Comparison of ENCODE assay signal across 20 cellular contexts in the genomic region with DNA sequence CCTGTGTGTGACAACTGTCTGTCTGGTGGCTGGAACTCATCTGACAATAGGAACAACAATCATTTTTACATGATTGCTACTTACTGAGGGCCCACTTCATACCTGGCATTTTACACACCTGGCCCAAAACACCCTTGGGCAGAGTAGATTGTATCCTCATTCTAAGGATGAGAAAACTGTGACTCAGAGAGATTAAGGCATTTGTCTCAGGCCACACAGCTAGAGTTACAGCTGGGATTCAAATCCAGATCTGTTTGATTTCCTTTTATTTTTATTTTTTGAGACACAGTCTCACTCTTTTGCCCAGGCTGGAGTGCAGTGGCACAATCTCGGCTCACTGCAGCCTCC.
DNase-seq lines count a peak whose midpoint lies in the region; ATAC-seq, FAIRE-seq and TF ChIP-seq lines count a peak whose summit lies in the region.
"Had no signal": no experiment of that assay in that cellular context is flagged by ENCODE, and none has a peak within 500 bp of the region (broad histone marks: within the 10 kb centered on the region; RNA-seq: fewer than 3 reads in every experiment).

No MANE protein-coding gene starts in this region.

- peaks cover 4% of the 10 kb centered on the region for H3K9me1 ChIP-seq in keratinocyte (ENCODE audit: control insufficient read depth, extremely low read depth, insufficient read depth, low read length)

- no peak overlapping the region for H3K4me3 Mint-ChIP-seq in activated CD8-positive, alpha-beta T cell treated with anti-CD3 and anti-CD28 coated beads, Interleukin-2, amount 10 ng/mL, durations not matched to agents 7 days and 5 days
- H3K4me3 Mint-ChIP-seq in activated CD8-positive, alpha-beta T cell treated with anti-CD3 and anti-CD28 coated beads for 36 hours, result no peak overlapping the region
- H3K4me3 Mint-ChIP-seq: B cell; CD4-positive, alpha-beta T cell; CD8-positive, alpha-beta T cell had no signal

- no peak for ATAC-seq in activated CD8-positive, alpha-beta T cell treated with anti-CD3 and anti-CD28 coated beads, Interleukin-2, amount 10 ng/mL, durations not matched to agents 7 days and 5 days
- ATAC-seq in activated CD8-positive, alpha-beta T cell treated with anti-CD3 and anti-CD28 coated beads for 36 hours, result no peak
- ATAC-seq in left lung, result no peak
- ATAC-seq: A549; CD8-positive, alpha-beta T cell had no signal

- TF ChIP-seq POLR2A in vagina (IDR thresholded peaks at IDR 0.05), result no peak

- no peaks in the 10 kb centered on the region for H3K27me3 ChIP-seq in keratinocyte (ENCODE audit: control insufficient read depth, extremely low read depth, insufficient read depth, low read length)
- no peaks in the 10 kb centered on the region for H3K27me3 ChIP-seq in left lung
- H3K27me3 ChIP-seq in vagina, result no peaks in the 10 kb centered on the region
- H3K27me3 ChIP-seq: BLaER1 treated with 17β-estradiol and CSF1 and Interleukin-3, amounts not matched to agents 10 nM and 100 nM had no signal

- intact Hi-C loops in activated CD8-positive, alpha-beta T cell treated with anti-CD3 and anti-CD28 coated beads for 36 hours (cut with micrococcal nuclease), result no loop called here
- intact Hi-C loops in left lung (cut with DNase I) (loop anchor here in 1 of 2 donors (10.0 kb wide), 2 partner anchors 66 to 236 kb away; no protein-coding TSS in a partner anchor), vagina (cut with DNase I) (loop anchor here (10.0 kb wide), 1 partner anchor 86 kb away; no protein-coding TSS in a partner anchor)

- dilution Hi-C loops in keratinocyte (cut with MboI; ENCODE audit: extremely low pct_ligation_motif_present, low sequenced_read_pairs), result no loop called here

- H3K36me3 Mint-ChIP-seq in activated CD8-positive, alpha-beta T cell treated with anti-CD3 and anti-CD28 coated beads, Interleukin-2, amount 10 ng/mL, durations not matched to agents 7 days and 5 days (ENCODE audit: low read depth), result peaks cover 71% of the 10 kb centered on the region
- H3K36me3 Mint-ChIP-seq in activated CD8-positive, alpha-beta T cell treated with anti-CD3 and anti-CD28 coated beads for 36 hours (ENCODE audit: low read depth), result no peaks in the 10 kb centered on the region

- H4K20me1 ChIP-seq in keratinocyte (ENCODE audit: control insufficient read depth, extremely low read depth, insufficient read depth, low read length), result no peaks in the 10 kb centered on the region

- H3K4me1 Mint-ChIP-seq in activated CD8-positive, alpha-beta T cell treated with anti-CD3 and anti-CD28 coated beads, Interleukin-2, amount 10 ng/mL, durations not matched to agents 7 days and 5 days (ENCODE audit: low read depth), result peaks cover 52% of the 10 kb centered on the region
- peaks cover 7% of the 10 kb centered on the region for H3K4me1 Mint-ChIP-seq in activated CD8-positive, alpha-beta T cell treated with anti-CD3 and anti-CD28 coated beads for 36 hours (ENCODE audit: low read depth)

- no peak overlapping the region for H3K9ac ChIP-seq in keratinocyte (ENCODE audit: control insufficient read depth, extremely low read depth, insufficient read depth, low read length)
- H3K9ac ChIP-seq: BLaER1 treated with 17β-estradiol and CSF1 and Interleukin-3, amounts not matched to agents 10 nM and 100 nM had no signal

- DNase-seq in activated CD8-positive, alpha-beta T cell treated with anti-CD3 and anti-CD28 coated beads, Interleukin-2, amount 10 ng/mL, durations not matched to agents 7 days and 5 days, result no peak
- DNase-seq in activated CD8-positive, alpha-beta T cell treated with anti-CD3 and anti-CD28 coated beads for 36 hours, result no peak
- no peak for DNase-seq in keratinocyte (ENCODE audit: low read depth, low spot score)
- DNase-seq in left lung, result no peak
- DNase-seq in vagina (ENCODE audit: extremely low spot score in 2 of 2), result no peak
- DNase-seq: AML-193; Caco-2; Calu3; CD4-positive, alpha-beta T cell; CD8-positive, alpha-beta T cell; DMS79 treated with DMSO at 0.1 percent for 48 hours; GF-D8 had no signal

- H3K27ac Mint-ChIP-seq in activated CD8-positive, alpha-beta T cell treated with anti-CD3 and anti-CD28 coated beads, Interleukin-2, amount 10 ng/mL, durations not matched to agents 7 days and 5 days, result peak overlapping the region; percentile 30
- no peak overlapping the region for H3K27ac Mint-ChIP-seq in activated CD8-positive, alpha-beta T cell treated with anti-CD3 and anti-CD28 coated beads for 36 hours
- H3K27ac Mint-ChIP-seq: B cell; CD4-positive, alpha-beta T cell; CD8-positive, alpha-beta T cell had no signal

- no peaks in the 10 kb centered on the region for H3K36me3 ChIP-seq in keratinocyte (ENCODE audit: control insufficient read depth in 2 of 2, extremely low read depth in 1 of 2, insufficient read depth in 2 of 2, low read length in 2 of 2)
- no peaks in the 10 kb centered on the region for H3K36me3 ChIP-seq in left lung
- H3K36me3 ChIP-seq in vagina, result no peaks in the 10 kb centered on the region

- no peaks in the 10 kb centered on the region for H3K9me3 Mint-ChIP-seq in activated CD8-positive, alpha-beta T cell treated with anti-CD3 and anti-CD28 coated beads, Interleukin-2, amount 10 ng/mL, durations not matched to agents 7 days and 5 days (ENCODE audit: insufficient read depth)
- H3K9me3 Mint-ChIP-seq in activated CD8-positive, alpha-beta T cell treated with anti-CD3 and anti-CD28 coated beads for 36 hours, result no peaks in the 10 kb centered on the region
- H3K9me3 Mint-ChIP-seq: CD4-positive, alpha-beta T cell; CD8-positive, alpha-beta T cell had no signal

- CTCF ChIA-PET in activated CD8-positive, alpha-beta T cell treated with anti-CD3 and anti-CD28 coated beads, Interleukin-2, amount 10 ng/mL, durations not matched to agents 7 days and 5 days (lab: Charles Lee), result interaction anchor here (0.8 to 1.5 kb wide), 2 partner anchors 16 to 350 kb away, joined by 3 read pairs; no protein-coding TSS in a partner anchor
- CTCF ChIA-PET in activated CD8-positive, alpha-beta T cell treated with anti-CD3 and anti-CD28 coated beads for 36 hours (lab: Charles Lee), result interaction anchor here (0.8 kb wide), 1 partner anchor 350 kb away, joined by 3 read pairs; no protein-coding TSS in a partner anchor

- H3K27ac ChIP-seq in keratinocyte (ENCODE audit: control insufficient read depth, insufficient read depth, low read length) (peak overlapping the region; percentile 66), left lung (no peak overlapping the region), vagina (no peak overlapping the region)
- H3K27ac ChIP-seq: 22Rv1, A549, C4-2B had no signal

- FAIRE-seq in keratinocyte (lab: Jason Lieb, UNC), result no peak
- FAIRE-seq: A549, D721Med, G401.6, GM19239 had no signal

- TF ChIP-seq CTCF in activated CD8-positive, alpha-beta T cell treated with anti-CD3 and anti-CD28 coated beads for 36 hours (IDR thresholded peaks at IDR 0.05), result no peak
- TF ChIP-seq CTCF in keratinocyte (optimal IDR thresholded peaks at IDR 0.05 in 1 of 3, IDR thresholded peaks at IDR 0.05 in 1 of 3, conservative IDR thresholded peaks at IDR 0.05 in 1 of 3; ENCODE audit: extremely low read depth in 1 of 3, insufficient read depth in 2 of 3, low read length in 3 of 3) (no peak), left lung (IDR thresholded peaks at IDR 0.05) (no peak), vagina (IDR thresholded peaks at IDR 0.05) (no peak)

- H3K9me3 ChIP-seq in keratinocyte (ENCODE audit: control insufficient read depth, low read depth, low read length) (no peaks in the 10 kb centered on the region), left lung (no peaks in the 10 kb centered on the region), vagina (no peaks in the 10 kb centered on the region)
- H3K9me3 ChIP-seq: A549, Caco-2 had no signal

- POLR2A ChIA-PET in activated CD8-positive, alpha-beta T cell treated with anti-CD3 and anti-CD28 coated beads, Interleukin-2, amount 10 ng/mL, durations not matched to agents 7 days and 5 days (lab: Charles Lee), result interaction anchor here (0.9 kb wide), 1 partner anchor 17 kb away, joined by 3 read pairs; no protein-coding TSS in a partner anchor
- POLR2A ChIA-PET in activated CD8-positive, alpha-beta T cell treated with anti-CD3 and anti-CD28 coated beads for 36 hours (lab: Charles Lee), result no interaction called here

- H3K4me3 ChIP-seq in keratinocyte (ENCODE audit: control insufficient read depth in 2 of 3, extremely low read depth in 1 of 3, insufficient read depth in 2 of 3, low read depth in 1 of 3, low read length in 3 of 3), result no peak overlapping the region
- no peak overlapping the region for H3K4me3 ChIP-seq in left lung
- H3K4me3 ChIP-seq in vagina, result no peak overlapping the region
- H3K4me3 ChIP-seq: A549; BLaER1 treated with 17β-estradiol and CSF1 and Interleukin-3, amounts not matched to agents 10 nM and 100 nM had no signal

- no peak overlapping the region for H3K4me2 ChIP-seq in keratinocyte (ENCODE audit: control insufficient read depth, extremely low read depth, insufficient read depth, low read depth, low read length)
- H3K4me2 ChIP-seq: A549 had no signal

- H3K79me2 ChIP-seq in keratinocyte (ENCODE audit: control insufficient read depth, insufficient read depth, low read length), result no peaks in the 10 kb centered on the region

- H2AFZ ChIP-seq in keratinocyte (ENCODE audit: control insufficient read depth, low read length), result no peak overlapping the region

- H3K4me1 ChIP-seq in keratinocyte (ENCODE audit: control insufficient read depth, extremely low read depth, insufficient read depth, low read length), result peaks cover 61% of the 10 kb centered on the region
- peaks cover 4 to 10% of the 10 kb centered on the region in 2 donors for H3K4me1 ChIP-seq in left lung
- H3K4me1 ChIP-seq in vagina, result peaks cover 21% of the 10 kb centered on the region
- H3K4me1 ChIP-seq: A549, Caco-2 had no signal

- H3K27me3 Mint-ChIP-seq in activated CD8-positive, alpha-beta T cell treated with anti-CD3 and anti-CD28 coated beads, Interleukin-2, amount 10 ng/mL, durations not matched to agents 7 days and 5 days (ENCODE audit: low read depth), result no peaks in the 10 kb centered on the region
- no peaks in the 10 kb centered on the region for H3K27me3 Mint-ChIP-seq in activated CD8-positive, alpha-beta T cell treated with anti-CD3 and anti-CD28 coated beads for 36 hours
- H3K27me3 Mint-ChIP-seq: B cell; CD4-positive, alpha-beta T cell had no signal
